In genomic region chr17:82495844-82496528, GRCh38 we compare ENCODE assay signal across 10 cellular contexts. TPM values are rescaled to one million over a fixed set of nuclear protein-coding genes. Genes with fewer than 3 reads are reported as not detected.
DNase-seq lines count a peak whose midpoint lies in the region; ATAC-seq and TF ChIP-seq lines count a peak whose summit lies in the region.
"Had no signal": no experiment of that assay in that cellular context is flagged by ENCODE, and none has a peak within 500 bp of the region (broad histone marks: within the 10 kb centered on the region; RNA-seq: fewer than 3 reads in every experiment).

No MANE protein-coding gene starts in this region.

- peak; percentile 26 for DNase-seq in activated naive CD4-positive, alpha-beta T cell treated with anti-CD3 and anti-CD28 coated beads for 36 hours
- no peak for DNase-seq in activated naive CD4-positive, alpha-beta T cell treated with Interleukin-2 at 50 U/mL for 16 hours
- DNase-seq in T-cell = no peak
- DNase-seq in iPS-NIHi7 (ENCODE audit: extremely low spot score) = peak; percentile 39
- DNase-seq in upper lobe of left lung = no peak
- DNase-seq in germinal center (ENCODE audit: low spot score) = no peak
- DNase-seq in NCI-H446 (lab: John Stamatoyannopoulos, UW) = no peak
- DNase-seq: RPMI8226 had no signal

- H3K36me3 Mint-ChIP-seq in activated naive CD4-positive, alpha-beta T cell treated with anti-CD3 and anti-CD28 coated beads for 36 hours (ENCODE audit: low read depth) = no peaks in the 10 kb centered on the region
- H3K36me3 Mint-ChIP-seq in T-cell = no peaks in the 10 kb centered on the region

- no peaks in the 10 kb centered on the region for H3K9me3 Mint-ChIP-seq in activated naive CD4-positive, alpha-beta T cell treated with anti-CD3 and anti-CD28 coated beads for 36 hours
- H3K9me3 Mint-ChIP-seq in T-cell = no peaks in the 10 kb centered on the region

- no peaks in the 10 kb centered on the region for H3K27me3 Mint-ChIP-seq in activated naive CD4-positive, alpha-beta T cell treated with anti-CD3 and anti-CD28 coated beads for 36 hours (ENCODE audit: low read depth)
- H3K27me3 Mint-ChIP-seq in T-cell = peaks cover 0 to 3% of the 10 kb centered on the region in 2 donors

- peaks cover 21% of the 10 kb centered on the region for H3K4me1 Mint-ChIP-seq in activated naive CD4-positive, alpha-beta T cell treated with anti-CD3 and anti-CD28 coated beads for 36 hours (ENCODE audit: low read depth)
- peaks cover 16 to 23% (median 20%) of the 10 kb centered on the region in 3 donors for H3K4me1 Mint-ChIP-seq in T-cell

- no peak for TF ChIP-seq CTCF in upper lobe of left lung (IDR thresholded peaks at IDR 0.05)

- H3K4me1 ChIP-seq in upper lobe of left lung = peaks cover 17 to 39% (median 25%) of the 10 kb centered on the region in 4 donors

- no peaks in the 10 kb centered on the region for H3K36me3 ChIP-seq in upper lobe of left lung
- H3K36me3 ChIP-seq: cardiac muscle cell had no signal

- no peaks in the 10 kb centered on the region for H3K9me3 ChIP-seq in upper lobe of left lung

- CTCF ChIA-PET in activated naive CD4-positive, alpha-beta T cell treated with anti-CD3 and anti-CD28 coated beads for 36 hours (lab: Charles Lee) = interaction anchor here (0.6 to 1.4 kb wide), 6 partner anchors 23 to 465 kb away, joined by 3 to 5 read pairs (median 3); partner anchors contain the start of gene FOXK2
- CTCF ChIA-PET in T-cell (lab: Charles Lee) = interaction anchor here (0.5 to 0.6 kb wide), 2 partner anchors 59 to 395 kb away, joined by 4 to 6 read pairs; no protein-coding TSS in a partner anchor

- intact Hi-C loops in activated naive CD4-positive, alpha-beta T cell treated with anti-CD3 and anti-CD28 coated beads for 36 hours (cut with micrococcal nuclease) = loop anchor here (2.0 to 10.0 kb wide), 3 partner anchors 23 to 369 kb away; partner anchors contain the start of genes FOXK2 and TBCD

- H3K4me3 ChIP-seq in upper lobe of left lung = no peak overlapping the region

- TF ChIP-seq POLR2A in upper lobe of left lung (IDR thresholded peaks at IDR 0.05) = no peak

- WGBS in upper lobe of left lung, 2 donors = 59 to 64% methylated on average over 9 to 12 of the region's 12 CpGs

- no peak for TF ChIP-seq EP300 in upper lobe of left lung (IDR thresholded peaks at IDR 0.05)

- H3K27me3 ChIP-seq in upper lobe of left lung = no peaks in the 10 kb centered on the region
- H3K27me3 ChIP-seq: cardiac muscle cell had no signal

- H3K27ac Mint-ChIP-seq in activated naive CD4-positive, alpha-beta T cell treated with anti-CD3 and anti-CD28 coated beads for 36 hours = peak overlapping the region; percentile 50
- H3K27ac Mint-ChIP-seq in T-cell = peak overlapping the region; percentile 39 to 79

- POLR2A ChIA-PET in T-cell (lab: Charles Lee) = interaction anchor here in 1 of 2 donors (0.6 kb wide), 1 partner anchor 238 kb away, joined by 11 read pairs; no protein-coding TSS in a partner anchor

- peak overlapping the region; percentile 81 to 91 (median 84) for H3K27ac ChIP-seq in upper lobe of left lung

- ATAC-seq in T-cell (replicated peaks in 1 of 4) = no peak
- ATAC-seq in upper lobe of left lung (ENCODE audit: low FRiP score in 2 of 2) = no peak
- ATAC-seq in GM21526 (IDR thresholded peaks at IDR 0.05; ENCODE audit: low FRiP score, unreplicated experiment) = no peak

- peak overlapping the region; percentile 81 for H3K4me3 Mint-ChIP-seq in activated naive CD4-positive, alpha-beta T cell treated with anti-CD3 and anti-CD28 coated beads for 36 hours
- H3K4me3 Mint-ChIP-seq in T-cell = peak overlapping the region; percentile 70 to 85 (median 73)

RNA-seq across cellular contexts. Expression of gene FOXK2, which starts 23.5 kb away (rescaled TPM):
- total RNA-seq in activated naive CD4-positive, alpha-beta T cell treated with anti-CD3 and anti-CD28 coated beads for 36 hours = 10 to 100 TPM; 48.8 to 51.4 TPM
- total RNA-seq in T-cell (10 to 100 TPM; 45.8 to 65.5 (median 61.9) TPM), upper lobe of left lung (10 to 100 TPM; 50.8 to 92.7 (median 58.9) TPM)

RNA-seq across cellular contexts. Expression of gene NARF, which starts 37.4 kb away (rescaled TPM):
- 10 to 100 TPM; 64.2 to 69.3 TPM for total RNA-seq in activated naive CD4-positive, alpha-beta T cell treated with anti-CD3 and anti-CD28 coated beads for 36 hours
- total RNA-seq in T-cell (100 to 1,000 TPM in 3 of 5 donors, 10 to 100 TPM in 2; 85.7 to 113 (median 101) TPM), upper lobe of left lung (10 to 100 TPM; 28.9 to 77.8 (median 62.6) TPM)

RNA-seq across cellular contexts. Expression of gene CYBC1, which starts 45.4 kb away (rescaled TPM):
- total RNA-seq in activated naive CD4-positive, alpha-beta T cell treated with anti-CD3 and anti-CD28 coated beads for 36 hours = 100 to 1,000 TPM; 292 to 294 TPM
- total RNA-seq in T-cell (100 to 1,000 TPM; 148 to 274 (median 262) TPM), upper lobe of left lung (100 to 1,000 TPM in 3 of 6 donors, 10 to 100 TPM in 3; 74.9 to 193 (median 108) TPM)

Comparison
In these comparisons a context has a peak if more than half of its experiments do, and no peak if none do; other contexts are left out.
1. DNase-seq: peak in activated naive CD4-positive, alpha-beta T cell treated with anti-CD3 and anti-CD28 coated beads for 36 hours (single experiment) and iPS-NIHi7 (single experiment); none in activated naive CD4-positive, alpha-beta T cell treated with Interleukin-2 at 50 U/mL for 16 hours (single experiment), T-cell (0 of 34), upper lobe of left lung (0 of 2), germinal center (single experiment) and NCI-H446 (0 of 2).